24 cellular contexts compared by ENCODE assay signal in genomic region chr18:69574401-69574800, GRCh38.
"Had no signal": no experiment of that assay in that cellular context is flagged by ENCODE, and none has a peak within 500 bp of the region (broad histone marks: within the 10 kb centered on the region; RNA-seq: fewer than 3 reads in every experiment).

No MANE protein-coding gene starts in this region.

- ATAC-seq: heart left ventricle; left colon; left ventricle myocardium superior; natural killer cell treated with Interleukin-12 subunit alpha and Interleukin-12 subunit beta and Interleukin-15 and Interleukin-18, amount 100 ng/mL, for 72 hours had no signal

- DNase-seq: dorsolateral prefrontal cortex; effector CD8-positive, alpha-beta T cell; heart left ventricle; hippocampal formation; left colon; left ventricle myocardium superior; mesenchymal stem cell; midbrain; nucleus accumbens; ovary; sigmoid colon; stimulated activated CD4-positive, alpha-beta T cell treated with anti-CD3 and anti-CD28 coated beads, Interleukin-2, amount 100 ng/mL, for 24 hours; stimulated activated CD4-positive, alpha-beta T cell treated with anti-CD3 and anti-CD28 coated beads, Interleukin-4, amount 100 ng/mL, for 4 hours; stimulated activated naive CD4-positive, alpha-beta T cell; stomach; substantia nigra; transverse colon had no signal

- H3K9me3 ChIP-seq: ovary, right atrium auricular region, sigmoid colon, thoracic aorta had no signal

- H3K4me2 ChIP-seq: neural progenitor cell had no signal

- H3K27me3 ChIP-seq: dorsolateral prefrontal cortex, heart left ventricle, neural progenitor cell, ovary, right atrium auricular region, sigmoid colon, stomach, transverse colon had no signal

- H3K9ac ChIP-seq: neural progenitor cell had no signal

- H3K4me1 ChIP-seq: heart left ventricle, neural progenitor cell, right atrium auricular region, sigmoid colon, stomach, transverse colon had no signal

- H3K4me3 ChIP-seq: coronary artery, dorsolateral prefrontal cortex, heart left ventricle, lung, neural progenitor cell, ovary, right atrium auricular region, sigmoid colon, skin epidermis, stomach, thoracic aorta, transverse colon had no signal

- H2AFZ ChIP-seq: neural progenitor cell had no signal

- H3K36me3 ChIP-seq: heart left ventricle, neural progenitor cell, ovary, right atrium auricular region, sigmoid colon, stomach, thoracic aorta, transverse colon had no signal

- H3K27ac ChIP-seq: coronary artery, dorsolateral prefrontal cortex, heart left ventricle, neural progenitor cell, ovary, right atrium auricular region, sigmoid colon, skin epidermis, stomach, thoracic aorta, transverse colon had no signal
